Comparison of ENCODE assay signal across 25 cellular contexts in genomic region chr2:129752686-129753085, GRCh38.
"Had no signal": no experiment of that assay in that cellular context is flagged by ENCODE, and none has a peak within 500 bp of the region (broad histone marks: within the 10 kb centered on the region; RNA-seq: fewer than 3 reads in every experiment).

No MANE protein-coding gene starts in this region.

- H3K4me1 ChIP-seq: lower lobe of right lung, pancreas, prostate gland, right atrium auricular region, testis, tibial artery, upper lobe of left lung had no signal

- H3K9me3 Mint-ChIP-seq: effector memory CD8-positive, alpha-beta T cell; immature natural killer cell; natural killer cell treated with Interleukin-12 subunit alpha and Interleukin-12 subunit beta and Interleukin-15 and Interleukin-18, amount 100 ng/mL, for 72 hours had no signal

- DNase-seq: cerebellar nuclear complex; dermis blood vessel endothelial cell; effector memory CD8-positive, alpha-beta T cell; erythroblast; esophagus squamous epithelium; foreskin melanocyte; hypothalamus; immature natural killer cell; left ventricle myocardium superior; lower lobe of right lung; mucosa of descending colon; naive B cell; occipital lobe; pancreas; sigmoid colon; stimulated activated CD4-positive, alpha-beta T cell treated with anti-CD3 and anti-CD28 coated beads, Interleukin-4, amount 100 ng/mL, for 4 hours; stimulated activated naive CD8-positive, alpha-beta T cell treated with anti-CD3 and anti-CD28 coated beads, Interleukin-15, Interleukin-2, amounts not matched to agents 100 U/mL and 50 U/mL, for 24 hours; substantia nigra; testis had no signal

- H3K4me1 Mint-ChIP-seq: immature natural killer cell; naive B cell; stimulated activated memory B cell treated with anti-CD40 and anti-IgM and Interleukin-4, amounts not matched to agents 10 μg/mL and 1 μg/mL and 100 μg/mL, for 72 hours had no signal

- H3K36me3 Mint-ChIP-seq: immature natural killer cell; naive B cell; natural killer cell treated with Interleukin-12 subunit alpha and Interleukin-12 subunit beta and Interleukin-15 and Interleukin-18, amount 100 ng/mL, for 72 hours; stimulated activated memory B cell treated with anti-CD40 and anti-IgM and Interleukin-4, amounts not matched to agents 10 μg/mL and 1 μg/mL and 100 μg/mL, for 72 hours had no signal

- H3K27me3 ChIP-seq: esophagus squamous epithelium, pancreas, right atrium auricular region, sigmoid colon, testis, tibial artery, upper lobe of left lung had no signal

- ATAC-seq: effector memory CD8-positive, alpha-beta T cell; left ventricle myocardium superior; lower lobe of right lung; mucosa of descending colon; natural killer cell treated with Interleukin-12 subunit alpha and Interleukin-12 subunit beta and Interleukin-15 and Interleukin-18, amount 100 ng/mL, for 72 hours; pancreas; stimulated activated memory B cell treated with anti-CD40 and anti-IgM and Interleukin-4, amounts not matched to agents 10 μg/mL and 1 μg/mL and 100 μg/mL, for 72 hours; stimulated activated naive CD8-positive, alpha-beta T cell treated with anti-CD3 and anti-CD28 coated beads, Interleukin-15, Interleukin-2, amounts not matched to agents 100 U/mL and 50 U/mL, for 24 hours had no signal

- H3K27ac ChIP-seq: esophagus squamous epithelium, lower lobe of right lung, pancreas, prostate gland, right atrium auricular region, sigmoid colon, testis, tibial artery, upper lobe of left lung had no signal

- H3K4me3 Mint-ChIP-seq: effector memory CD8-positive, alpha-beta T cell; immature natural killer cell; natural killer cell treated with Interleukin-12 subunit alpha and Interleukin-12 subunit beta and Interleukin-15 and Interleukin-18, amount 100 ng/mL, for 72 hours; stimulated activated memory B cell treated with anti-CD40 and anti-IgM and Interleukin-4, amounts not matched to agents 10 μg/mL and 1 μg/mL and 100 μg/mL, for 72 hours had no signal

- H3K9me3 ChIP-seq: esophagus squamous epithelium, lower lobe of right lung, mucosa of descending colon, pancreas, prostate gland, sigmoid colon, testis, tibial artery, upper lobe of left lung had no signal

- H3K27ac Mint-ChIP-seq: effector memory CD8-positive, alpha-beta T cell; immature natural killer cell; natural killer cell treated with Interleukin-12 subunit alpha and Interleukin-12 subunit beta and Interleukin-15 and Interleukin-18, amount 100 ng/mL, for 72 hours; stimulated activated memory B cell treated with anti-CD40 and anti-IgM and Interleukin-4, amounts not matched to agents 10 μg/mL and 1 μg/mL and 100 μg/mL, for 72 hours had no signal

- H3K4me3 ChIP-seq: esophagus squamous epithelium, lower lobe of right lung, mucosa of descending colon, pancreas, prostate gland, right atrium auricular region, sigmoid colon, testis, tibial artery, upper lobe of left lung had no signal
